ENCODE assay signal across 1 cellular context in genomic region chr12:96193725-96194571, GRCh38.
TF ChIP-seq lines count a peak whose summit lies in the region.

Gene ELK3, plus strand, starts transcription at chr12:96194375.

TF ChIP-seq in HepG2, 621 proteins besides CTCF, POLR2A, EP300 and RAD21 (continued from another document and continues in another):
- TF ChIP-seq HMGXB3 (CRISPR knock-in tag; IDR thresholded peaks at IDR 0.05; ENCODE audit: borderline replicate concordance) (no peak), ZC3H4 (CRISPR knock-in tag; IDR thresholded peaks at IDR 0.05; ENCODE audit: borderline replicate concordance) (no peak), ZXDC (CRISPR knock-in tag; IDR thresholded peaks at IDR 0.05) (no peak), HIVEP1 (CRISPR knock-in tag; IDR thresholded peaks at IDR 0.05) (no peak), U2AF2 (IDR thresholded peaks at IDR 0.05; ENCODE audit: low read depth, low read length) (no peak), MAX (IDR thresholded peaks at IDR 0.05) (no peak), ZNF382 (CRISPR knock-in tag; IDR thresholded peaks at IDR 0.05; ENCODE audit: borderline replicate concordance) (no peak), ZNF639 (CRISPR knock-in tag; conservative IDR thresholded peaks at IDR 0.05) (no peak), ZNF556 (CRISPR knock-in tag; IDR thresholded peaks at IDR 0.05; ENCODE audit: borderline replicate concordance) (peak; percentile 67; the same call in 1 of the 2 replicates), SMAD3 (CRISPR knock-in tag; IDR thresholded peaks at IDR 0.05) (no peak), KDM2A (CRISPR knock-in tag; IDR thresholded peaks at IDR 0.05; ENCODE audit: borderline replicate concordance, low read depth) (0 out of 2 replicates have a peak, but pooled peaks have one; percentile 30), ELF1 (CRISPR knock-in tag; IDR thresholded peaks at IDR 0.05) (no peak), ZNF558 (CRISPR knock-in tag; IDR thresholded peaks at IDR 0.05; ENCODE audit: borderline replicate concordance) (0 out of 2 replicates have a peak, but pooled peaks have one; percentile 45), KLF6 (CRISPR knock-in tag; IDR thresholded peaks at IDR 0.05) (no peak), SNAPC4 (CRISPR knock-in tag; IDR thresholded peaks at IDR 0.05) (no peak), ZNF256 (CRISPR knock-in tag; conservative IDR thresholded peaks at IDR 0.05) (no peak), HBP1 (CRISPR knock-in tag; IDR thresholded peaks at IDR 0.05; ENCODE audit: low read depth) (no peak), ZNF331 (CRISPR knock-in tag; IDR thresholded peaks at IDR 0.05) (0 out of 2 replicates have a peak, but pooled peaks have one; percentile 19), MEIS2 (CRISPR knock-in tag; IDR thresholded peaks at IDR 0.05) (peak; percentile 46; the same call in 1 of the 2 replicates), ZNF317 (CRISPR knock-in tag; IDR thresholded peaks at IDR 0.05) (0 out of 2 replicates have a peak, but pooled peaks have one; percentile 21), ZFP91 (CRISPR knock-in tag; IDR thresholded peaks at IDR 0.05; ENCODE audit: borderline replicate concordance) (peak; percentile 58; the same call in 1 of the 2 replicates), TEAD3 (CRISPR knock-in tag; optimal IDR thresholded peaks at IDR 0.05; ENCODE audit: borderline replicate concordance) (no peak), TEF (CRISPR knock-in tag; IDR thresholded peaks at IDR 0.05) (no peak), ZBTB43 (CRISPR knock-in tag; conservative IDR thresholded peaks at IDR 0.05) (no peak), ZNF34 (CRISPR knock-in tag; IDR thresholded peaks at IDR 0.05; ENCODE audit: borderline replicate concordance) (no peak), RCOR2 (CRISPR knock-in tag; IDR thresholded peaks at IDR 0.05) (no peak), ZNF777 (CRISPR knock-in tag; IDR thresholded peaks at IDR 0.05) (peak; percentile 74), ZSCAN20 (CRISPR knock-in tag; IDR thresholded peaks at IDR 0.05; ENCODE audit: borderline replicate concordance) (no peak), ZFP90 (CRISPR knock-in tag; IDR thresholded peaks at IDR 0.05; ENCODE audit: borderline replicate concordance) (0 out of 2 replicates have a peak, but pooled peaks have one; percentile 42), ELF3 (CRISPR knock-in tag; IDR thresholded peaks at IDR 0.05) (peak; percentile 49; the same call in 1 of the 2 replicates), MTF2 (CRISPR knock-in tag; IDR thresholded peaks at IDR 0.05; ENCODE audit: borderline replicate concordance) (no peak), ZNF605 (CRISPR knock-in tag; IDR thresholded peaks at IDR 0.05) (no peak), RBFOX2 (IDR thresholded peaks at IDR 0.05; ENCODE audit: low read depth, low read length) (no peak), ZNF607 (CRISPR knock-in tag; IDR thresholded peaks at IDR 0.05; ENCODE audit: borderline replicate concordance) (no peak), GABPA (IDR thresholded peaks at IDR 0.05; ENCODE audit: low read depth, low read length) (peak; percentile 33), GABPA (CRISPR knock-in tag; IDR thresholded peaks at IDR 0.05; ENCODE audit: low read depth) (peak; percentile 52; the same call in 1 of the 2 replicates), MYPOP (CRISPR knock-in tag; IDR thresholded peaks at IDR 0.05) (no peak), ZNF460 (CRISPR knock-in tag; IDR thresholded peaks at IDR 0.05; ENCODE audit: borderline replicate concordance) (no peak), DRAP1 (CRISPR knock-in tag; IDR thresholded peaks at IDR 0.05) (no peak), DPF2 (CRISPR knock-in tag; IDR thresholded peaks at IDR 0.05; ENCODE audit: borderline replicate concordance, low read depth) (no peak)
